In genomic region chr1:1197551-1198422, GRCh38 we compare ENCODE assay signal across 22 cellular contexts. TPM values are rescaled to one million over a fixed set of nuclear protein-coding genes. Genes with fewer than 3 reads are reported as not detected.
DNase-seq lines count a peak whose midpoint lies in the region; ATAC-seq and TF ChIP-seq lines count a peak whose summit lies in the region.
"Had no signal": no experiment of that assay in that cellular context is flagged by ENCODE, and none has a peak within 500 bp of the region (broad histone marks: within the 10 kb centered on the region; RNA-seq: fewer than 3 reads in every experiment).

No MANE protein-coding gene starts in this region.

- no peak overlapping the region for H3K27ac ChIP-seq in heart left ventricle
- no peak overlapping the region for H3K27ac ChIP-seq in right atrium auricular region
- H3K27ac ChIP-seq: ascending aorta, colonic mucosa, Peyer's patch, skin epidermis, uterus, VCaP had no signal

- intact Hi-C loops in heart left ventricle (cut with DNase I), result loop anchor here in 1 of 10 donors (5.0 kb wide), 1 partner anchor 40 kb away; no protein-coding TSS in a partner anchor

- H3K9me3 ChIP-seq in heart left ventricle (peaks cover 0 to 17% (median 0%) of the 10 kb centered on the region in 12 donors), right atrium auricular region (peaks cover 0 to 7% of the 10 kb centered on the region in 2 donors)
- H3K9me3 ChIP-seq: ascending aorta, colonic mucosa, uterus had no signal

- H3K36me3 Mint-ChIP-seq in endothelial cell (ENCODE audit: low read depth, unreplicated experiment), result peaks cover 8% of the 10 kb centered on the region
- peaks cover 54% of the 10 kb centered on the region for H3K36me3 Mint-ChIP-seq in stimulated activated effector memory CD8-positive, alpha-beta T cell treated with anti-CD3 and anti-CD28 coated beads, Interleukin-12 subunit alpha, Interleukin-12 subunit beta, amount 100 ng/mL, for 72 hours
- H3K36me3 Mint-ChIP-seq: immature natural killer cell, mesothelial cell of epicardium had no signal

- H3K4me3 ChIP-seq in heart left ventricle (no peak overlapping the region), right atrium auricular region (no peak overlapping the region)
- H3K4me3 ChIP-seq: ascending aorta, colonic mucosa, Peyer's patch, skin epidermis, uterus had no signal

- TF ChIP-seq POLR2A in heart left ventricle (IDR thresholded peaks at IDR 0.05), result no peak

- WGBS in heart left ventricle, 4 donors, result 91 to 96% (median 91%) methylated on average over 25 to 48 of the region's 48 CpGs

- peaks cover 0 to 13% (median 8%) of the 10 kb centered on the region in 12 donors for H3K4me1 ChIP-seq in heart left ventricle
- H3K4me1 ChIP-seq in right atrium auricular region, result peaks cover 0 to 11% of the 10 kb centered on the region in 2 donors
- H3K4me1 ChIP-seq: colonic mucosa had no signal

- no peaks in the 10 kb centered on the region for H3K9me3 Mint-ChIP-seq in endothelial cell (ENCODE audit: unreplicated experiment)
- H3K9me3 Mint-ChIP-seq in stimulated activated effector memory CD8-positive, alpha-beta T cell treated with anti-CD3 and anti-CD28 coated beads, Interleukin-12 subunit alpha, Interleukin-12 subunit beta, amount 100 ng/mL, for 72 hours, result peaks cover 7% of the 10 kb centered on the region

- peaks cover 8% of the 10 kb centered on the region for H3K27me3 Mint-ChIP-seq in endothelial cell (ENCODE audit: unreplicated experiment)
- H3K27me3 Mint-ChIP-seq: IgD-negative memory B cell had no signal

- no peak overlapping the region for H3K27ac Mint-ChIP-seq in endothelial cell (ENCODE audit: unreplicated experiment)
- peak overlapping the region; percentile 43 for H3K27ac Mint-ChIP-seq in stimulated activated effector memory CD8-positive, alpha-beta T cell treated with anti-CD3 and anti-CD28 coated beads, Interleukin-12 subunit alpha, Interleukin-12 subunit beta, amount 100 ng/mL, for 72 hours
- H3K27ac Mint-ChIP-seq: activated T-helper 1 cell treated with anti-CD3 and anti-CD28 coated beads, Interleukin-12 subunit alpha, Interleukin-12 subunit beta, Interleukin-2, Interleukin-4 antibody, amounts not matched to agents 30 ng/mL and 10 ng/mL and 1 ng/mL, durations not matched to agents 14 hours and 24 hours and 36 hours; IgD-negative memory B cell; immature natural killer cell; mesothelial cell of epicardium had no signal

- no peak for TF ChIP-seq CTCF in heart left ventricle (IDR thresholded peaks at IDR 0.05)
- TF ChIP-seq CTCF in right atrium auricular region (IDR thresholded peaks at IDR 0.05), result no peak
- no peak for TF ChIP-seq CTCF in endothelial cell (IDR thresholded peaks at IDR 0.05; ENCODE audit: unreplicated experiment)

- H3K4me1 Mint-ChIP-seq in endothelial cell (ENCODE audit: unreplicated experiment), result no peaks in the 10 kb centered on the region
- peaks cover 27% of the 10 kb centered on the region for H3K4me1 Mint-ChIP-seq in stimulated activated effector memory CD8-positive, alpha-beta T cell treated with anti-CD3 and anti-CD28 coated beads, Interleukin-12 subunit alpha, Interleukin-12 subunit beta, amount 100 ng/mL, for 72 hours

- DNase-seq in heart left ventricle (peak in 4 of 5 donors; percentile 5 to 54 (median 22)), right atrium auricular region (ENCODE audit: low spot score) (no peak), endothelial cell (ENCODE audit: low spot score) (peak; percentile 2)
- peak in 1 of 2 donors; percentile 4 for DNase-seq in stimulated activated effector memory CD8-positive, alpha-beta T cell treated with anti-CD3 and anti-CD28 coated beads, Interleukin-12 subunit alpha, Interleukin-12 subunit beta, amount 100 ng/mL, for 72 hours (ENCODE audit: low spot score in 2 of 2)
- DNase-seq in stimulated activated CD8-positive, alpha-beta memory T cell treated with anti-CD3 and anti-CD28 coated beads, Interleukin-4, amount 100 ng/mL, for 48 hours, result no peak
- DNase-seq: AML-193; colonic mucosa; immature natural killer cell; NCI-H1048; NCI-H82; occipital lobe; stimulated activated naive CD4-positive, alpha-beta T cell treated with Interleukin-2 at 50 U/mL for 16 hours; uterus had no signal

- H3K36me3 ChIP-seq in heart left ventricle, result no peaks in the 10 kb centered on the region
- no peaks in the 10 kb centered on the region for H3K36me3 ChIP-seq in right atrium auricular region
- H3K36me3 ChIP-seq: ascending aorta, colonic mucosa, Peyer's patch, uterus had no signal

- peak in 1 of 4 donors; percentile 5 for ATAC-seq in heart left ventricle
- ATAC-seq in stimulated activated effector memory CD8-positive, alpha-beta T cell treated with anti-CD3 and anti-CD28 coated beads, Interleukin-12 subunit alpha, Interleukin-12 subunit beta, amount 100 ng/mL, for 72 hours, result no peak
- ATAC-seq in HG03432 (IDR thresholded peaks at IDR 0.05; ENCODE audit: unreplicated experiment), result no peak

- H3K4me3 Mint-ChIP-seq in endothelial cell (ENCODE audit: unreplicated experiment), result no peak overlapping the region
- no peak overlapping the region for H3K4me3 Mint-ChIP-seq in stimulated activated effector memory CD8-positive, alpha-beta T cell treated with anti-CD3 and anti-CD28 coated beads, Interleukin-12 subunit alpha, Interleukin-12 subunit beta, amount 100 ng/mL, for 72 hours
- H3K4me3 Mint-ChIP-seq: activated T-helper 1 cell treated with anti-CD3 and anti-CD28 coated beads, Interleukin-12 subunit alpha, Interleukin-12 subunit beta, Interleukin-2, Interleukin-4 antibody, amounts not matched to agents 30 ng/mL and 10 ng/mL and 1 ng/mL, durations not matched to agents 14 hours and 24 hours and 36 hours; IgD-negative memory B cell; immature natural killer cell; mesothelial cell of epicardium had no signal

- H3K27me3 ChIP-seq in heart left ventricle, result peaks cover 0 to 17% (median 5%) of the 10 kb centered on the region in 9 donors
- H3K27me3 ChIP-seq in right atrium auricular region, result no peaks in the 10 kb centered on the region
- H3K27me3 ChIP-seq: ascending aorta, uterus had no signal

RNA-seq across cellular contexts. Expression of gene TNFRSF18, which starts 8.6 kb away (rescaled TPM):
- total RNA-seq in heart left ventricle (under 1 TPM in 2 of 9 donors, not detected in 7; 0.77 to 0.93 TPM), right atrium auricular region (under 1 TPM in 1 of 2 donors, not detected in 1; 0.55 TPM), endothelial cell (ENCODE audit: unreplicated experiment) (not detected)
- under 1 TPM in 1 of 2 donors, not detected in 1; 0.24 TPM for polyA plus RNA-seq in heart left ventricle
- total RNA-seq: ascending aorta, occipital lobe had no signal

RNA-seq across cellular contexts. Expression of gene TNFRSF4, which starts 16.2 kb away (rescaled TPM):
- total RNA-seq in heart left ventricle (10 to 100 TPM in 1 of 9 donors, 1 to 10 TPM in 8; 1.1 to 23.8 (median 2.7) TPM), right atrium auricular region (under 1 TPM; 0.59 to 0.79 TPM), endothelial cell (ENCODE audit: unreplicated experiment) (0.80 TPM)
- polyA plus RNA-seq in heart left ventricle, result 1 to 10 TPM; 3.2 to 4.0 TPM
- total RNA-seq: occipital lobe had no signal
- polyA plus RNA-seq: IgD-negative memory B cell had no signal

RNA-seq across cellular contexts. Expression of gene TTLL10, which starts 24.1 kb away (rescaled TPM):
- total RNA-seq in heart left ventricle, result under 1 TPM in 5 of 9 donors, not detected in 4; 0.14 to 0.53 (median 0.27) TPM
- polyA plus RNA-seq in heart left ventricle, result under 1 TPM; 0.03 to 0.19 TPM
- not detected for total RNA-seq in right atrium auricular region
- not detected for total RNA-seq in endothelial cell (ENCODE audit: unreplicated experiment)
- total RNA-seq: ascending aorta, epithelial cell of proximal tubule, occipital lobe had no signal
- polyA plus RNA-seq: IgD-negative memory B cell had no signal

RNA-seq across cellular contexts. Expression of gene SDF4, which starts 34.0 kb away (rescaled TPM):
- total RNA-seq in heart left ventricle (100 to 1,000 TPM; 102 to 167 (median 120) TPM), right atrium auricular region (100 to 1,000 TPM; 120 to 128 TPM), endothelial cell (ENCODE audit: unreplicated experiment) (130 TPM)
- 100 to 1,000 TPM; 102 to 212 TPM for polyA plus RNA-seq in heart left ventricle

RNA-seq across cellular contexts. Expression of gene B3GALT6, which starts 34.2 kb away (rescaled TPM):
- 10 to 100 TPM in 7 of 9 donors, 1 to 10 TPM in 2; 8.1 to 21.4 (median 11.2) TPM for total RNA-seq in heart left ventricle
- polyA plus RNA-seq in heart left ventricle, result 10 to 100 TPM in 1 of 2 donors, 1 to 10 TPM in 1; 6.7 to 15.7 TPM
- 10 to 100 TPM; 16.1 to 19.7 TPM for total RNA-seq in right atrium auricular region
- 43.2 TPM for total RNA-seq in endothelial cell (ENCODE audit: unreplicated experiment)

Comparison
In these comparisons a context has a peak if more than half of its experiments do, and no peak if none do; other contexts are left out.
1. DNase-seq: peak in heart left ventricle (4 of 5) and endothelial cell (single experiment); none in right atrium auricular region (single experiment) and stimulated activated CD8-positive, alpha-beta memory T cell treated with anti-CD3 and anti-CD28 coated beads, Interleukin-4, amount 100 ng/mL, for 48 hours (single experiment).